ENCODE assay signal across 13 cellular contexts in the genomic region with DNA sequence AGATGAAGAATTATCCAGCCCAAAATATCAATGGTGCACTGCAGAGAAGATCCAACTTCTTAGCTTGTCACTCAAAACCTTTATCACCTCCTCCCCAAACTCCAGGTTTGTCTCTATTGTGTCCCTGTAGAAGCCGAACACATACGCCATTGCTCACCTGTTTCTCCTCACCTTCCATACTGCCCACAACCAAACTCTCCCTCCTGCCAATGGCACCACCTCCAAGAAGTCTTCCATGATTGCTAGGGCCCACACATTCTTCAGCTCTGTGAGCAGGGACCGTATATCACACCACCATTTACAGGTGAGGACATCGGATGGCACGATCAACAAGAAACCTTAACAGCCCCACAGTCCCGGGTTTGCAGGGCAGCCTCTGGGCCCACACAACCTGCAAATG. TPM values are rescaled to one million over a fixed set of nuclear protein-coding genes. Genes with fewer than 3 reads are reported as not detected.
A peak's percentile ranks its signal among the peaks of the same experiment; 100 is the strongest.
DNase-seq lines count a peak whose midpoint lies in the region; TF ChIP-seq lines count a peak whose summit lies in the region.
"Had no signal": no experiment of that assay in that cellular context is flagged by ENCODE, and none has a peak within 500 bp of the region (broad histone marks: within the 10 kb centered on the region; RNA-seq: fewer than 3 reads in every experiment).

No MANE protein-coding gene starts in this region.

- no peak for TF ChIP-seq EP300 in esophagus muscularis mucosa (IDR thresholded peaks at IDR 0.05)

- H3K4me3 ChIP-seq in esophagus muscularis mucosa (peak overlapping the region in 3 of 4 donors; percentile 28 to 57 (median 43)), subcutaneous abdominal adipose tissue (ENCODE audit: low read depth in 1 of 5, low read length in 5 of 5) (peak overlapping the region in 3 of 5 donors; percentile 19 to 73 (median 70))

- peak overlapping the region; percentile 87 for H3K27ac ChIP-seq in RWPE1
- no peak overlapping the region for H3K27ac ChIP-seq in esophagus muscularis mucosa (replicated peaks in 1 of 4)
- no peak overlapping the region for H3K27ac ChIP-seq in subcutaneous abdominal adipose tissue (ENCODE audit: low read depth, low read length)

- CTCF ChIA-PET in RWPE1 (lab: Yijun Ruan, JAX), result interaction anchor here (0.7 kb wide), 1 partner anchor 27 kb away, joined by 3 read pairs; no protein-coding TSS in a partner anchor

- WGBS in esophagus muscularis mucosa, result 97% methylated on average over 6 of the region's 6 CpGs

- no peak for TF ChIP-seq POLR2A in esophagus muscularis mucosa (IDR thresholded peaks at IDR 0.05; ENCODE audit: low read depth)

- H3K27me3 ChIP-seq in esophagus muscularis mucosa, result peaks cover 0 to 21% (median 0%) of the 10 kb centered on the region in 4 donors
- H3K27me3 ChIP-seq in subcutaneous abdominal adipose tissue (ENCODE audit: control insufficient read depth in 5 of 5, insufficient read depth in 4 of 5, low read length in 5 of 5), result peaks cover 0 to 3% (median 0%) of the 10 kb centered on the region in 5 donors

- H3K4me1 ChIP-seq in esophagus muscularis mucosa (peaks cover 0 to 20% (median 7%) of the 10 kb centered on the region in 4 donors), subcutaneous abdominal adipose tissue (ENCODE audit: control insufficient read depth in 5 of 5, insufficient read depth in 5 of 5, low read length in 5 of 5) (peaks cover 2 to 92% (median 47%) of the 10 kb centered on the region in 5 donors)

- H3K27ac Mint-ChIP-seq in T-helper 2 cell treated with Interferon-gamma antibody and Interleukin-4, amounts not matched to agents 5 μg/mL and 100 μg/mL, for 36 hours, result peak overlapping the region; percentile 99

- peaks cover 57% of the 10 kb centered on the region for H3K36me3 Mint-ChIP-seq in T-helper 2 cell treated with Interferon-gamma antibody and Interleukin-4, amounts not matched to agents 5 μg/mL and 100 μg/mL, for 36 hours (ENCODE audit: low read depth)

- no peak overlapping the region for H3K9ac ChIP-seq in subcutaneous abdominal adipose tissue (ENCODE audit: low read length in 5 of 5)

- H3K4me1 Mint-ChIP-seq in T-helper 2 cell treated with Interferon-gamma antibody and Interleukin-4, amounts not matched to agents 5 μg/mL and 100 μg/mL, for 36 hours (ENCODE audit: low read depth), result peaks cover 79% of the 10 kb centered on the region

- TF ChIP-seq CTCF in RWPE1 (conservative IDR thresholded peaks at IDR 0.05; ENCODE audit: low read depth) (no peak), esophagus muscularis mucosa (IDR thresholded peaks at IDR 0.05) (no peak)

- no peaks in the 10 kb centered on the region for H3K9me3 ChIP-seq in esophagus muscularis mucosa
- H3K9me3 ChIP-seq in subcutaneous abdominal adipose tissue (ENCODE audit: control insufficient read depth in 5 of 5, low read length in 5 of 5), result no peaks in the 10 kb centered on the region
- H3K9me3 ChIP-seq: gastroesophageal sphincter had no signal

- POLR2A ChIA-PET in RWPE1 (lab: Yijun Ruan, JAX; ENCODE audit: low non-redundant PET), result no interaction called here

- intact Hi-C loops in esophagus muscularis mucosa (cut with DNase I), result no loop called here

- no peaks in the 10 kb centered on the region for H3K36me3 ChIP-seq in esophagus muscularis mucosa
- H3K36me3 ChIP-seq in subcutaneous abdominal adipose tissue (ENCODE audit: control insufficient read depth in 5 of 5, insufficient read depth in 5 of 5, low read length in 5 of 5), result no peaks in the 10 kb centered on the region
- H3K36me3 ChIP-seq: gastroesophageal sphincter had no signal

- peak overlapping the region; percentile 100 for H3K4me3 Mint-ChIP-seq in T-helper 2 cell treated with Interferon-gamma antibody and Interleukin-4, amounts not matched to agents 5 μg/mL and 100 μg/mL, for 36 hours

- H3K27me3 Mint-ChIP-seq in T-helper 2 cell treated with Interferon-gamma antibody and Interleukin-4, amounts not matched to agents 5 μg/mL and 100 μg/mL, for 36 hours (ENCODE audit: low read depth), result no peaks in the 10 kb centered on the region

- H3K9me3 Mint-ChIP-seq in T-helper 2 cell treated with Interferon-gamma antibody and Interleukin-4, amounts not matched to agents 5 μg/mL and 100 μg/mL, for 36 hours, result no peaks in the 10 kb centered on the region

- DNase-seq in T-helper 2 cell treated with Interferon-gamma antibody and Interleukin-4, amounts not matched to agents 5 μg/mL and 100 μg/mL, for 36 hours (ENCODE audit: low spot score), result no peak
- DNase-seq in T-helper 2 cell (no peak), RWPE1 (ENCODE audit: low spot score) (no peak), esophagus muscularis mucosa (ENCODE audit: extremely low spot score) (no peak), NCI-H1436 (lab: John Stamatoyannopoulos, UW) (no peak), DMS153 (lab: John Stamatoyannopoulos, UW) (no peak), NOMO-1 (lab: John Stamatoyannopoulos, UW; ENCODE audit: unreplicated experiment in 2 of 2) (no peak)
- DNase-seq: activated naive CD4-positive, alpha-beta T cell treated with Interleukin-2 at 50 U/mL for 16 hours; NCI-H2107 had no signal

RNA-seq across cellular contexts. Expression of a gene that starts 2.2 kb away (rescaled TPM):
- 10 to 100 TPM; 32.4 to 83.7 (median 36.3) TPM for total RNA-seq in esophagus muscularis mucosa
- total RNA-seq: A172 had no signal

RNA-seq across cellular contexts. Expression of a gene that starts 31.9 kb away (rescaled TPM):
- total RNA-seq in esophagus muscularis mucosa, result not detected
- total RNA-seq: A172, gastroesophageal sphincter, pulmonary artery endothelial cell had no signal
